8 cellular contexts compared by ENCODE assay signal in the genomic region with DNA sequence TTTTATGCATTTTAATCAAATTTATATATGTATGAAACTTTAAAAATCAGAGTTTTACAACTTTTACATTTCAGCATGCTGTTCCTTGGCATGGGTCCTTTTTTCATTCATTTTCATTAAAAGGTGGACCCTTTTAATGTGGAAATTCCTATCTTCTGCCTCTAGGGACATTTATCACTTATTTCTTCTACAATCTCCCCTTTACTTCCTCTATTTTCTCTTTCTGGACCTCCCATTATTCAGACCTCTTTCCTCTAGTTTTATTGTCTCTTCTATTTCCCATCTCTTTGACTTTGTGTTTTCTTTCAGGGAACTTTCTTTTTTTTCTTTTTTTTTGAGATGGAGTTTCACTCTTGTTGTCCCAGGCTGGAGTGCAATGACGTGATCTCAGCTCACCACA. TPM values are rescaled to one million over a fixed set of nuclear protein-coding genes. Genes with fewer than 3 reads are reported as not detected.
DNase-seq lines count a peak whose midpoint lies in the region; TF ChIP-seq lines count a peak whose summit lies in the region.

No MANE protein-coding gene starts in this region.

- peak overlapping the region; percentile 19 for H3K4me3 Mint-ChIP-seq in T-helper 2 cell treated with Interferon-gamma antibody and Interleukin-4, amounts not matched to agents 5 μg/mL and 100 μg/mL, for 36 hours

- DNase-seq in T-helper 2 cell treated with Interferon-gamma antibody and Interleukin-4, amounts not matched to agents 5 μg/mL and 100 μg/mL, for 36 hours (ENCODE audit: low spot score) = no peak
- no peak for DNase-seq in T-helper 2 cell
- DNase-seq in RWPE1 (ENCODE audit: low spot score) = no peak
- DNase-seq in spleen = no peak
- no peak for DNase-seq in lower leg skin (ENCODE audit: low spot score in 2 of 2)
- DNase-seq in activated CD4-positive, alpha-beta T cell treated with anti-CD3 and anti-CD28 coated beads, Interleukin-2, amount 50 U/mL, for 1 hour = no peak
- DNase-seq in NCI-H1417 (lab: John Stamatoyannopoulos, UW) = no peak

- POLR2A ChIA-PET in RWPE1 (lab: Yijun Ruan, JAX; ENCODE audit: low non-redundant PET) = no interaction called here

- peak overlapping the region; percentile 64 for H3K4me3 ChIP-seq in endocrine pancreas (ENCODE audit: control insufficient read depth, insufficient read depth, low read length)
- H3K4me3 ChIP-seq in spleen = peak overlapping the region in 5 of 8 donors; percentile 25 to 69 (median 36)
- no peak overlapping the region for H3K4me3 ChIP-seq in lower leg skin (ENCODE audit: low read depth, poor library complexity, severe bottlenecking)

- H3K36me3 ChIP-seq in endocrine pancreas (ENCODE audit: control insufficient read depth, insufficient read depth, low read length) = no peaks in the 10 kb centered on the region
- no peaks in the 10 kb centered on the region for H3K36me3 ChIP-seq in spleen

- H3K9me3 Mint-ChIP-seq in T-helper 2 cell treated with Interferon-gamma antibody and Interleukin-4, amounts not matched to agents 5 μg/mL and 100 μg/mL, for 36 hours = no peaks in the 10 kb centered on the region

- 48 to 88% (median 68%) methylated on average over 1 of the region's 1 CpG for WGBS in spleen, 5 donors
- 48 to 56% methylated on average over 1 of the region's 1 CpG for WGBS in lower leg skin, 2 donors

- no peak overlapping the region for H3K27ac Mint-ChIP-seq in T-helper 2 cell treated with Interferon-gamma antibody and Interleukin-4, amounts not matched to agents 5 μg/mL and 100 μg/mL, for 36 hours

- H3K27me3 ChIP-seq in endocrine pancreas (ENCODE audit: control insufficient read depth, insufficient read depth, low read length) (no peaks in the 10 kb centered on the region), spleen (replicated peaks in 1 of 7) (peaks cover 0 to 44% (median 24%) of the 10 kb centered on the region in 7 donors)

- no peak overlapping the region for H3K9ac ChIP-seq in endocrine pancreas (ENCODE audit: control insufficient read depth, insufficient read depth, low read length)

- H3K27me3 Mint-ChIP-seq in T-helper 2 cell treated with Interferon-gamma antibody and Interleukin-4, amounts not matched to agents 5 μg/mL and 100 μg/mL, for 36 hours (ENCODE audit: low read depth) = peaks cover 38% of the 10 kb centered on the region

- no peaks in the 10 kb centered on the region for H3K36me3 Mint-ChIP-seq in T-helper 2 cell treated with Interferon-gamma antibody and Interleukin-4, amounts not matched to agents 5 μg/mL and 100 μg/mL, for 36 hours (ENCODE audit: low read depth)

- no peak for TF ChIP-seq POLR2A in spleen (IDR thresholded peaks at IDR 0.05)
- TF ChIP-seq POLR2A in lower leg skin (IDR thresholded peaks at IDR 0.05) = no peak

- H3K9me3 ChIP-seq in endocrine pancreas (ENCODE audit: control insufficient read depth, low read length) = no peaks in the 10 kb centered on the region
- no peaks in the 10 kb centered on the region for H3K9me3 ChIP-seq in spleen

- CTCF ChIA-PET in RWPE1 (lab: Yijun Ruan, JAX) = interaction anchor here (0.7 to 2.4 kb wide), 3 partner anchors 9 to 55 kb away, joined by 3 to 13 read pairs (median 5); no protein-coding TSS in a partner anchor

- no peak for TF ChIP-seq CTCF in RWPE1 (conservative IDR thresholded peaks at IDR 0.05; ENCODE audit: low read depth)
- peak in 1 of 11 experiments; percentile 7 for TF ChIP-seq CTCF in spleen (IDR thresholded peaks at IDR 0.05 in 8 of 11, conservative IDR thresholded peaks at IDR 0.05 in 3 of 11)
- no peak for TF ChIP-seq CTCF in lower leg skin (IDR thresholded peaks at IDR 0.05)

- intact Hi-C loops in spleen (cut with DNase I; ENCODE audit: low total_unique reads) = no loop called here
- intact Hi-C loops in lower leg skin (cut with DNase I; ENCODE audit: low total_unique reads) = no loop called here

- peak overlapping the region; percentile 69 for H3K27ac ChIP-seq in RWPE1
- H3K27ac ChIP-seq in spleen = no peak overlapping the region

- H3K4me1 ChIP-seq in endocrine pancreas (ENCODE audit: control insufficient read depth, insufficient read depth, low read length) (no peaks in the 10 kb centered on the region), spleen (peaks cover 7 to 22% (median 16%) of the 10 kb centered on the region in 6 donors)

- H3K4me1 Mint-ChIP-seq in T-helper 2 cell treated with Interferon-gamma antibody and Interleukin-4, amounts not matched to agents 5 μg/mL and 100 μg/mL, for 36 hours (ENCODE audit: low read depth) = peaks cover 7% of the 10 kb centered on the region

RNA-seq across cellular contexts. Expression of a gene that starts 5.7 kb away (rescaled TPM):
- not detected for total RNA-seq in spleen
- under 1 TPM; 0.16 to 0.52 (median 0.21) TPM for polyA plus RNA-seq in spleen
- not detected for total RNA-seq in lower leg skin

RNA-seq across cellular contexts. Expression of a gene that starts 36.1 kb away (rescaled TPM):
- 10 to 100 TPM; 60.3 to 83.9 (median 68.6) TPM for total RNA-seq in spleen
- 1 to 10 TPM; 6.5 to 8.6 (median 7.8) TPM for polyA plus RNA-seq in spleen
- total RNA-seq in lower leg skin = 10 to 100 TPM; 58.9 to 68.5 (median 63.0) TPM
